ENCODE assay signal across 13 cellular contexts in genomic region chr7:139242741-139243281, GRCh38. TPM values are rescaled to one million over a fixed set of nuclear protein-coding genes. Genes with fewer than 3 reads are reported as not detected.
A peak's percentile ranks its signal among the peaks of the same experiment; 100 is the strongest.
DNase-seq lines count a peak whose midpoint lies in the region; TF ChIP-seq lines count a peak whose summit lies in the region.
"Had no signal": no experiment of that assay in that cellular context is flagged by ENCODE, and none has a peak within 500 bp of the region (broad histone marks: within the 10 kb centered on the region; RNA-seq: fewer than 3 reads in every experiment).

No MANE protein-coding gene starts in this region.

- DNase-seq in EL, result peak; percentile 35
- peak; percentile 28 to 96 for DNase-seq in PC-9
- peak; percentile 53 for DNase-seq in epithelial cell of prostate (ENCODE audit: low read depth, low spot score)
- peak; percentile 83 for DNase-seq in osteoblast (ENCODE audit: insufficient read length, low spot score, missing footprints)
- no peak for DNase-seq in NCI-H345 treated with DMSO at 0.1 percent for 48 hours (lab: John Stamatoyannopoulos, UW; ENCODE audit: unreplicated experiment)
- no peak for DNase-seq in GOT3 (lab: John Stamatoyannopoulos, UW)
- DNase-seq in esophagus muscularis mucosa (ENCODE audit: extremely low spot score), result no peak
- no peak for DNase-seq in NCI-H128 (lab: John Stamatoyannopoulos, UW; ENCODE audit: unreplicated experiment)
- DNase-seq: activated CD4-positive, CD25-positive, alpha-beta regulatory T cell; activated gamma-delta T cell; NCI-H446 treated with DMSO at 0.1 percent for 48 hours; spleen; uterus had no signal

- H3K4me3 ChIP-seq in PC-9 (no peak overlapping the region; the same call in 1 of the 2 replicates), osteoblast (ENCODE audit: insufficient read depth, low read length) (no peak overlapping the region), esophagus muscularis mucosa (no peak overlapping the region)
- H3K4me3 ChIP-seq: spleen, uterus had no signal

- intact Hi-C loops in PC-9 (cut with micrococcal nuclease; ENCODE audit: unreplicated experiment) (no loop called here), esophagus muscularis mucosa (cut with DNase I) (no loop called here)

- H3K9me3 ChIP-seq in PC-9 (ENCODE audit: insufficient read depth, low read depth) (no peaks in the 10 kb centered on the region), osteoblast (ENCODE audit: low read depth, low read length) (no peaks in the 10 kb centered on the region), esophagus muscularis mucosa (no peaks in the 10 kb centered on the region)
- H3K9me3 ChIP-seq: spleen, uterus had no signal

- H2AFZ ChIP-seq in PC-9, result no peak overlapping the region
- H2AFZ ChIP-seq in osteoblast (ENCODE audit: low read length), result no peak overlapping the region

- WGBS in esophagus muscularis mucosa, result 86% methylated on average over 1 of the region's 1 CpG

- CTCF ChIA-PET in PC-9 (lab: Charles Lee), result no interaction called here

- POLR2A ChIA-PET in PC-9 (lab: Charles Lee; ENCODE audit: unreplicated experiment), result interaction anchor here (0.6 to 0.7 kb wide), 2 partner anchors 8 to 576 kb away, joined by 3 to 4 read pairs; no protein-coding TSS in a partner anchor

- H3F3A ChIP-seq in PC-9 (ENCODE audit: insufficient read depth, low read depth), result peaks cover 24% of the 10 kb centered on the region

- BruUV-seq in PC-9 (replicated peaks; lab: Mats Ljungman, UMichigan), result no TSS peak

- H3K36me3 ChIP-seq in PC-9 (ENCODE audit: low read depth) (peaks cover 39% of the 10 kb centered on the region), osteoblast (ENCODE audit: insufficient read depth, low read length) (peaks cover 34% of the 10 kb centered on the region), esophagus muscularis mucosa (peaks cover 18 to 81% (median 53%) of the 10 kb centered on the region in 4 donors)
- H3K36me3 ChIP-seq: uterus had no signal

- H3K4me2 ChIP-seq in PC-9 (peak overlapping the region; percentile 54), osteoblast (ENCODE audit: insufficient read depth, low read length) (no peak overlapping the region)

- H3K79me2 ChIP-seq in PC-9 (ENCODE audit: low read depth) (peaks cover 9% of the 10 kb centered on the region; the same call in 1 of the 2 replicates), osteoblast (ENCODE audit: insufficient read depth, low read length) (peaks cover 7% of the 10 kb centered on the region)

- peak overlapping the region; percentile 68 for H3K27ac ChIP-seq in PC-9
- H3K27ac ChIP-seq in epithelial cell of prostate, result peak overlapping the region; percentile 63
- H3K27ac ChIP-seq in osteoblast (ENCODE audit: low read depth, low read length), result peak overlapping the region; percentile 36
- no peak overlapping the region for H3K27ac ChIP-seq in esophagus muscularis mucosa (replicated peaks in 1 of 4)
- H3K27ac ChIP-seq: spleen, uterus had no signal

- H3K27me3 ChIP-seq in PC-9 (ENCODE audit: insufficient read depth, low read depth) (no peaks in the 10 kb centered on the region), osteoblast (ENCODE audit: insufficient read depth, low read length) (no peaks in the 10 kb centered on the region), esophagus muscularis mucosa (no peaks in the 10 kb centered on the region)
- H3K27me3 ChIP-seq: spleen, uterus had no signal

- peaks cover 39% of the 10 kb centered on the region for H3K4me1 ChIP-seq in PC-9 (replicated peaks; ENCODE audit: insufficient read depth)
- H3K4me1 ChIP-seq in osteoblast (ENCODE audit: insufficient read depth, low read length), result peaks cover 14% of the 10 kb centered on the region
- H3K4me1 ChIP-seq in esophagus muscularis mucosa, result peaks cover 0 to 5% (median 0%) of the 10 kb centered on the region in 4 donors
- H3K4me1 ChIP-seq: spleen, uterus had no signal

- H4K20me1 ChIP-seq in PC-9 (ENCODE audit: insufficient read depth) (peaks cover 7% of the 10 kb centered on the region; the same call in 1 of the 2 replicates), osteoblast (ENCODE audit: insufficient read depth, low read length) (peaks cover 8% of the 10 kb centered on the region)

- TF ChIP-seq EP300 in esophagus muscularis mucosa (IDR thresholded peaks at IDR 0.05), result no peak

- no peaks in the 10 kb centered on the region for H3K9me2 ChIP-seq in PC-9 (ENCODE audit: insufficient read depth)

- TF ChIP-seq POLR2A in esophagus muscularis mucosa (IDR thresholded peaks at IDR 0.05; ENCODE audit: low read depth), result no peak

- TF ChIP-seq CTCF in PC-9 (conservative IDR thresholded peaks at IDR 0.05) (no peak), osteoblast (IDR thresholded peaks at IDR 0.05; ENCODE audit: extremely low read depth, low read depth, low read length) (no peak), esophagus muscularis mucosa (IDR thresholded peaks at IDR 0.05) (no peak)

RNA-seq across cellular contexts. Expression of gene UBN2, which starts 11.8 kb away (rescaled TPM):
- total RNA-seq in PC-9 (2021) (20.3 and 34.1 TPM in 2 replicates), osteoblast (9.8 and 10.0 TPM in 2 replicates), esophagus muscularis mucosa (10 to 100 TPM in 3 of 4 donors, 1 to 10 TPM in 1; 8.9 to 15.0 (median 10.8) TPM)

Comparison
In these comparisons a context has a peak if more than half of its experiments do, and no peak if none do; other contexts are left out.
1. DNase-seq: peak in EL (single experiment), PC-9 (2 of 2), epithelial cell of prostate (single experiment) and osteoblast (single experiment); none in NCI-H345 treated with DMSO at 0.1 percent for 48 hours (single experiment), GOT3 (single experiment), esophagus muscularis mucosa (single experiment) and NCI-H128 (single experiment).
2. H3K27ac ChIP-seq: peak in PC-9 (single experiment), epithelial cell of prostate (single experiment) and osteoblast (single experiment); none in esophagus muscularis mucosa (0 of 4).